ENCODE assay signal across 15 cellular contexts in the genomic region with DNA sequence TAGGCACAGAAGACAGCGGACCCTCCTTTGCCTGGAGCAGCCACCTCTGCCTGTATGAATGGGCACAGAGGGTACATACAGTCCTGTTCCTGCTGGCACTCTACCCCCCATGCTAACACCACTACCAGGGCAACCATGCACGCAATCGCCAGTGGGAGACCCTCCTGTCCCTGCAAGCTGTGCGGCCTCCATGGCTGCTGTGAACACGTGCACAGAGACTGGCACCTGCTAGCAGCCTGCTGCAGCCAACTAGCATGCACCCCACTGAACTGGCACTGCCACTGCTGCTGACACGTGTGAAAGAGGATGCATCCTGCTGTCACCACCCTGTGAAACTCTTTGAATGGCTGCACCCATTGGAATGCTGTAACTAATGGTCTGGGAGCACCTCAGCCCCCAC.
DNase-seq lines count a peak whose midpoint lies in the region; ATAC-seq and TF ChIP-seq lines count a peak whose summit lies in the region.
"Had no signal": no experiment of that assay in that cellular context is flagged by ENCODE, and none has a peak within 500 bp of the region (broad histone marks: within the 10 kb centered on the region; RNA-seq: fewer than 3 reads in every experiment).

No MANE protein-coding gene starts in this region.

- intact Hi-C loops in aorta (cut with DNase I), result no loop called here

- H3K9me3 Mint-ChIP-seq in H9 (no peaks in the 10 kb centered on the region; a peak in 1 of 5 replicates), chondrocyte (ENCODE audit: low read depth) (no peaks in the 10 kb centered on the region)
- H3K9me3 Mint-ChIP-seq: GM23338 had no signal

- TF ChIP-seq CTCF in H9 (conservative IDR thresholded peaks at IDR 0.05) (no peak), chondrocyte (IDR thresholded peaks at IDR 0.05) (no peak)

- H3K27me3 Mint-ChIP-seq in H9 (ENCODE audit: low read depth) (no peaks in the 10 kb centered on the region), chondrocyte (ENCODE audit: low read depth) (no peaks in the 10 kb centered on the region)
- H3K27me3 Mint-ChIP-seq: CD4-positive, alpha-beta T cell had no signal

- H4K91ac ChIP-seq in H9 (ENCODE audit: insufficient read length, low read depth, low read length), result no peak overlapping the region
- H4K91ac ChIP-seq in neuronal stem cell (ENCODE audit: low read depth, low read length, poor library complexity), result peak overlapping the region; percentile 40

- no peaks in the 10 kb centered on the region for H3K79me2 ChIP-seq in H9 (ENCODE audit: insufficient read depth, low read length)

- no peaks in the 10 kb centered on the region for H3K36me3 ChIP-seq in neuronal stem cell (replicated peaks in 1 of 2; ENCODE audit: control insufficient read depth in 2 of 2, insufficient read depth in 2 of 2, low read length in 2 of 2)
- H3K36me3 ChIP-seq in aorta (ENCODE audit: control insufficient read depth in 1 of 2, insufficient read depth in 2 of 2, low read length in 1 of 2), result no peaks in the 10 kb centered on the region

- H3K14ac ChIP-seq in H9 (ENCODE audit: insufficient read depth, low read length) (peak overlapping the region; percentile 4; the same call in 1 of the 2 replicates), neuronal stem cell (ENCODE audit: low read length) (peak overlapping the region; percentile 90)

- ATAC-seq in aorta (ENCODE audit: low FRiP score), result peak; percentile 46
- ATAC-seq: GM23338, HCT116 had no signal

- H2BK5ac ChIP-seq in H9 (ENCODE audit: insufficient read length, low read length) (no peak overlapping the region), neuronal stem cell (ENCODE audit: low read length) (no peak overlapping the region)

- no peak overlapping the region for H4K8ac ChIP-seq in H9 (replicated peaks; ENCODE audit: insufficient read length, low read depth, low read length)
- no peak overlapping the region for H4K8ac ChIP-seq in neuronal stem cell (ENCODE audit: low read depth, low read length)

- H3K4me3 Mint-ChIP-seq in H9 (no peak overlapping the region), chondrocyte (ENCODE audit: unreplicated experiment) (no peak overlapping the region)
- H3K4me3 Mint-ChIP-seq: CD4-positive, alpha-beta T cell; GM23338; HFFc6 had no signal

- H3K18ac ChIP-seq in H9 (ENCODE audit: insufficient read length, low read depth, low read length), result no peak overlapping the region
- H3K18ac ChIP-seq in neuronal stem cell (ENCODE audit: low read length), result peak overlapping the region; percentile 77

- DNase-seq in H9 (no peak), chondrocyte (ENCODE audit: low spot score) (peak; percentile 73), neuronal stem cell (ENCODE audit: low spot score) (no peak), aorta (no peak), SW480 (ENCODE audit: low spot score) (no peak), NCI-H1417 treated with DMSO at 0.1 percent for 48 hours (lab: John Stamatoyannopoulos, UW) (no peak), NCI-H748 treated with DMSO at 0.1 percent for 48 hours (lab: John Stamatoyannopoulos, UW) (no peak)
- DNase-seq: AML-193; Caco-2; CD4-positive, alpha-beta T cell; HFFc6 had no signal

- H3K56ac ChIP-seq in H9 (ENCODE audit: insufficient read length, low read depth, low read length), result no peak overlapping the region

- no peak overlapping the region for H3K4ac ChIP-seq in H9 (ENCODE audit: low read depth, low read length)
- H3K4ac ChIP-seq in neuronal stem cell (ENCODE audit: low read length), result no peak overlapping the region

- H3K4me1 ChIP-seq in H9 (ENCODE audit: insufficient read depth, low read length) (no peaks in the 10 kb centered on the region), neuronal stem cell (ENCODE audit: control insufficient read depth in 2 of 2, insufficient read depth in 1 of 2, low read depth in 1 of 2, low read length in 2 of 2) (no peaks in the 10 kb centered on the region), aorta (ENCODE audit: control insufficient read depth in 1 of 2, insufficient read depth in 2 of 2, low read length in 2 of 2) (no peaks in the 10 kb centered on the region)
- H3K4me1 ChIP-seq: Caco-2 had no signal

- H2AFZ ChIP-seq in H9 (ENCODE audit: low read length) (no peak overlapping the region), neuronal stem cell (ENCODE audit: low read length) (no peak overlapping the region)
- H2AFZ ChIP-seq: GM23338 had no signal

- H3K4me2 ChIP-seq in H9 (ENCODE audit: insufficient read depth, insufficient read length, low read length) (no peak overlapping the region), neuronal stem cell (ENCODE audit: insufficient read depth, low read length, poor library complexity, severe bottlenecking) (no peak overlapping the region)
- H3K4me2 ChIP-seq: GM23338 had no signal

- H3K23me2 ChIP-seq in H9 (ENCODE audit: insufficient read length, low read depth, low read length, poor library complexity, severe bottlenecking), result no peaks in the 10 kb centered on the region

- H2AK5ac ChIP-seq in H9 (ENCODE audit: insufficient read length, low read length) (no peak overlapping the region), neuronal stem cell (ENCODE audit: low read depth, low read length) (no peak overlapping the region)

- no peak overlapping the region for H2BK20ac ChIP-seq in H9 (ENCODE audit: low read depth, low read length, poor library complexity, severe bottlenecking)

- H3K36me3 Mint-ChIP-seq in H9 (ENCODE audit: insufficient read depth in 1 of 3, low read depth in 3 of 3) (no peaks in the 10 kb centered on the region), chondrocyte (ENCODE audit: low read depth) (no peaks in the 10 kb centered on the region)

- no peaks in the 10 kb centered on the region for H4K20me1 ChIP-seq in H9 (ENCODE audit: control insufficient read depth, insufficient read depth, insufficient read length)

- no CpG with 5 or more reads among the region's 6 CpGs for WGBS in H9 (ENCODE audit: extremely low coverage, insufficient read length, low lambda C conversion rate)
- WGBS in neuronal stem cell (ENCODE audit: extremely low coverage in 2 of 2, insufficient read length in 2 of 2, insufficient replicate concordance in 1 of 2), 2 donors, result no CpG with 5 or more reads among the region's 6 CpGs
- 81 to 87% methylated on average over 6 of the region's 6 CpGs for WGBS in aorta, 2 donors

- no peak overlapping the region for H4K5ac ChIP-seq in H9 (ENCODE audit: insufficient read length, low read depth, low read length)

- H3K4me1 Mint-ChIP-seq in H9 (peaks cover 13 to 14% of the 10 kb centered on the region in 2 experiments), chondrocyte (ENCODE audit: low read depth) (no peaks in the 10 kb centered on the region)

- H2BK15ac ChIP-seq in H9 (ENCODE audit: low read depth, low read length), result no peak overlapping the region
- no peak overlapping the region for H2BK15ac ChIP-seq in neuronal stem cell (ENCODE audit: low read length)

- H3T11ph ChIP-seq in H9 (ENCODE audit: low read length), result no peak overlapping the region

- no peak overlapping the region for H3K27ac ChIP-seq in H9 (ENCODE audit: insufficient read length, low read depth, low read length)
- no peak overlapping the region for H3K27ac ChIP-seq in neuronal stem cell (replicated peaks; ENCODE audit: low read length)
- H3K27ac ChIP-seq in aorta (ENCODE audit: low read depth in 1 of 2, low read length in 2 of 2), result no peak overlapping the region
- H3K27ac ChIP-seq: C4-2B, HL-60 had no signal

- H2BK120ac ChIP-seq in H9 (ENCODE audit: low read depth, low read length, poor library complexity, severe bottlenecking), result no peak overlapping the region
- H2BK120ac ChIP-seq in neuronal stem cell (ENCODE audit: low read depth, low read length), result no peak overlapping the region

- peak overlapping the region in 1 of 3 experiments; percentile 38; a peak in 1 of 7 replicates for H3K27ac Mint-ChIP-seq in H9
- no peak overlapping the region for H3K27ac Mint-ChIP-seq in chondrocyte (ENCODE audit: unreplicated experiment)
- H3K27ac Mint-ChIP-seq: CD4-positive, alpha-beta T cell; GM23338; HFFc6 had no signal

- H3K4me3 ChIP-seq in neuronal stem cell (ENCODE audit: low read length in 2 of 2) (no peak overlapping the region), aorta (ENCODE audit: low read length in 2 of 2) (no peak overlapping the region)
- H3K4me3 ChIP-seq: GM23338 had no signal

- no peak overlapping the region for H3K9ac ChIP-seq in H9 (ENCODE audit: extremely low read depth, insufficient read length, low read length)
- peak overlapping the region; percentile 73 for H3K9ac ChIP-seq in neuronal stem cell (ENCODE audit: low read depth, low read length, poor library complexity)

- H3K79me1 ChIP-seq in H9 (ENCODE audit: insufficient read depth, low read depth, low read length, poor library complexity, severe bottlenecking) (no peaks in the 10 kb centered on the region), neuronal stem cell (ENCODE audit: low read depth, low read length) (no peaks in the 10 kb centered on the region)

- no peaks in the 10 kb centered on the region for H3K27me3 ChIP-seq in H9 (ENCODE audit: insufficient read depth, low read length)
- no peaks in the 10 kb centered on the region for H3K27me3 ChIP-seq in neuronal stem cell (ENCODE audit: control insufficient read depth in 3 of 3, insufficient read depth in 3 of 3, low read depth in 1 of 3, low read length in 3 of 3)
- H3K27me3 ChIP-seq in aorta (ENCODE audit: control insufficient read depth in 1 of 2, insufficient read depth in 2 of 2, low read length in 1 of 2), result no peaks in the 10 kb centered on the region

- H3K23ac ChIP-seq in H9 (ENCODE audit: insufficient read length, low read depth, low read length) (no peak overlapping the region), neuronal stem cell (ENCODE audit: low read depth, low read length, poor library complexity) (peak overlapping the region; percentile 81)

- H3K9me3 ChIP-seq in H9 (ENCODE audit: control insufficient read depth, low read depth, low read length) (no peaks in the 10 kb centered on the region), neuronal stem cell (replicated peaks in 1 of 2; ENCODE audit: control insufficient read depth in 2 of 2, insufficient read depth in 1 of 2, low read depth in 1 of 2, low read length in 2 of 2) (no peaks in the 10 kb centered on the region), aorta (ENCODE audit: control insufficient read depth, low read length) (no peaks in the 10 kb centered on the region)
- H3K9me3 ChIP-seq: Caco-2 had no signal

- H2BK12ac ChIP-seq in H9 (ENCODE audit: insufficient read length, low read depth, low read length) (no peak overlapping the region), neuronal stem cell (ENCODE audit: low read length) (no peak overlapping the region)
